ENCODE assay signal across 8 cellular contexts in the genomic region with DNA sequence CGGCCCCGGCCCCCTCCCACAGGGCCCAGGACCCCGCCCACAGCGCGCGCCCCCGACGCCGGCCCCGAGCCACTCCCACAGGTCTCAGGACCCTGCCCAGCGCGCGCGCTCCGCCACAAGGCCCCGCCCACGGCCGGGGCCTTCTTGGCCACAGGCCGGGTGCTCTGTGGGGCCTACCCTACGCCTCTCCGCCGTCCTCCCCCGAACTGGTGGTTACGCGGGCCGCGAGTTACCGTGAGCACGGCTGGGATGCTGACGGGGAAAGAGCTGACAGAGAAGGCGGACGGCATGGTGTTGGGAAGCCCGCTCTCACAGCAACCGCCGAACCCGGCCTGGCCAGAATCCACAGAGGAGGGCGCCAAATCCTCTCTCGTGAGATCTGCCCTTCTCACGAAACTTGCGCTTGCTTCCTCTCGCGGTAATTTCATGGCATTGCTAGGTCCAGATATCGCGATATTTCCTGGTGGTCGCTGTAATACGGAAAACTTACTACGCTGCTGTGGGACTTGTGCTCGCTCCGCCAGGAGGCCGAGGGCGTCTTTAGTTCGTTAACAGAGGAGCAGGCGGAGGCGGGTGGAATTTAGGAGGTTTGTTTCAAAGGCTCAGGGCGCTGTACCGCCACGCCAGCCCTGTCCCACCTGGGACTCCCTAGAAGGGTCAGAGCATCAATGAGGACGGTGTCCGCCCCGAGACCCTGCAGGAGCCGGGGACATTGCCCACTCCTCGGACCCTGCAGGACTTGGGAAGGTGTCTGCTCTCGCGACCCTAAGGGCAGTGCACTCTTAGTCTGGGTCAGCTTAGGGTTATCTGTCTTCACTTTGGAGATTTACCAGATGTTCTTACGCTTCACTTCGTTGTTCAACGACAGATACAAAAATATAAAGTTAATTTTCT. TPM values are rescaled to one million over a fixed set of nuclear protein-coding genes. Genes with fewer than 3 reads are reported as not detected.
DNase-seq lines count a peak whose midpoint lies in the region; ATAC-seq and TF ChIP-seq lines count a peak whose summit lies in the region.

A gene (minus strand): TSS at position 351 of the 894 bp plus-strand sequence. CDS start 61 bp downstream, at position 290.

- peaks cover 47 to 53% (median 51%) of the 10 kb centered on the region in 10 experiments for H3K4me1 ChIP-seq in BLaER1 treated with 17β-estradiol and CSF1 and Interleukin-3, amounts not matched to agents 10 nM and 100 nM

- H3K27ac ChIP-seq in BLaER1 treated with 17β-estradiol and CSF1 and Interleukin-3, amounts not matched to agents 10 nM and 100 nM = peak within 1 kb of the TSS; percentile 96 to 100 (median 99)

- TF ChIP-seq CTCF in choroid plexus epithelial cell (conservative IDR thresholded peaks at IDR 0.05; ENCODE audit: low read depth, low read length) = peak; percentile 44

- no peaks in the 10 kb centered on the region for H3K27me3 ChIP-seq in BLaER1 treated with 17β-estradiol and CSF1 and Interleukin-3, amounts not matched to agents 10 nM and 100 nM

- H3K36me3 ChIP-seq in BLaER1 treated with 17β-estradiol and CSF1 and Interleukin-3, amounts not matched to agents 10 nM and 100 nM = peaks cover 4 to 11% (median 8%) of the 10 kb centered on the region in 11 experiments; a peak in 14 of 22 replicates

- peaks cover 0 to 39% (median 11%) of the 10 kb centered on the region in 11 experiments; a peak in 13 of 22 replicates for H4K20me1 ChIP-seq in BLaER1 treated with 17β-estradiol and CSF1 and Interleukin-3, amounts not matched to agents 10 nM and 100 nM

- peaks cover 6 to 13% (median 8%) of the 10 kb centered on the region in 11 experiments for H3K9me3 ChIP-seq in BLaER1 treated with 17β-estradiol and CSF1 and Interleukin-3, amounts not matched to agents 10 nM and 100 nM (replicated peaks in 1 of 11)

- H3K4me3 ChIP-seq in BLaER1 treated with 17β-estradiol and CSF1 and Interleukin-3, amounts not matched to agents 10 nM and 100 nM = peak within 1 kb of the TSS; percentile 72 to 90 (median 82)
- H3K4me3 ChIP-seq in choroid plexus epithelial cell (ENCODE audit: low read depth, low read length) = peak within 1 kb of the TSS; percentile 99

- ATAC-seq in GM19043 (IDR thresholded peaks at IDR 0.05; ENCODE audit: low read depth, unreplicated experiment) (peak; percentile 42), HG03354 (IDR thresholded peaks at IDR 0.05; ENCODE audit: poor library complexity, severe bottlenecking, unreplicated experiment) (peak; percentile 63), left colon (peak; percentile 88)

- DNase-seq in NCI-H446 (lab: John Stamatoyannopoulos, UW) (peak; percentile 96 to 100), choroid plexus epithelial cell (ENCODE audit: low read depth) (peak; percentile 100), left colon (peak; percentile 95 to 98)
- peak; percentile 88 to 100 (median 94) for DNase-seq in activated CD4-positive, CD25-positive, alpha-beta regulatory T cell (lab: John Stamatoyannopoulos, UW)
- DNase-seq in stimulated activated CD4-positive, alpha-beta T cell treated with anti-CD3 and anti-CD28 coated beads, Interleukin-4, amount 100 ng/mL, for 1 hour = peak; percentile 96

- peak within 1 kb of the TSS; percentile 95 to 100 (median 99) for H3K9ac ChIP-seq in BLaER1 treated with 17β-estradiol and CSF1 and Interleukin-3, amounts not matched to agents 10 nM and 100 nM

- H3K4me2 ChIP-seq in BLaER1 treated with 17β-estradiol and CSF1 and Interleukin-3, amounts not matched to agents 10 nM and 100 nM = peak within 1 kb of the TSS; percentile 93 to 100 (median 96)

- intact Hi-C loops in left colon (cut with DNase I, micrococcal nuclease) = no loop called here

RNA-seq across cellular contexts. Expression of the gene that starts here (rescaled TPM):
- 10 to 100 TPM; 17.7 to 19.8 TPM for total RNA-seq in left colon

Comparison
In these comparisons a context has a peak if more than half of its experiments do, and no peak if none do; other contexts are left out.
1. Peak in every context shown above with its lines: DNase-seq, ATAC-seq, H3K4me3 ChIP-seq and H3K27ac ChIP-seq.